Comparison of ENCODE assay signal across 17 cellular contexts in genomic region chr2:10397297-10397875, GRCh38. TPM values are rescaled to one million over a fixed set of nuclear protein-coding genes. Genes with fewer than 3 reads are reported as not detected.
DNase-seq lines count a peak whose midpoint lies in the region; ATAC-seq and TF ChIP-seq lines count a peak whose summit lies in the region.
"Had no signal": no experiment of that assay in that cellular context is flagged by ENCODE, and none has a peak within 500 bp of the region (broad histone marks: within the 10 kb centered on the region; RNA-seq: fewer than 3 reads in every experiment).

No MANE protein-coding gene starts in this region.

- TF ChIP-seq CTCF in left ventricle myocardium inferior (IDR thresholded peaks at IDR 0.05; ENCODE audit: borderline replicate concordance): no peak
- no peak for TF ChIP-seq CTCF in right atrium auricular region (IDR thresholded peaks at IDR 0.05)
- TF ChIP-seq CTCF in uterus (IDR thresholded peaks at IDR 0.05): no peak
- no peak for TF ChIP-seq CTCF in GM20000 (IDR thresholded peaks at IDR 0.05; ENCODE audit: extremely low read depth, missing control alignments)

- H3K23ac ChIP-seq in neuronal stem cell (ENCODE audit: low read depth, low read length, poor library complexity): peak overlapping the region; percentile 55

- H4K8ac ChIP-seq in neuronal stem cell (ENCODE audit: low read depth, low read length): no peak overlapping the region

- H3K27me3 Mint-ChIP-seq in T-helper 17 cell: no peaks in the 10 kb centered on the region

- peak overlapping the region; percentile 39 for H2BK5ac ChIP-seq in neuronal stem cell (ENCODE audit: low read length)

- H3K9me3 ChIP-seq in left ventricle myocardium inferior (replicated peaks) (no peaks in the 10 kb centered on the region), right atrium auricular region (no peaks in the 10 kb centered on the region), T-helper 17 cell (ENCODE audit: control insufficient read depth, low read length, poor library complexity, severe bottlenecking) (no peaks in the 10 kb centered on the region), neuronal stem cell (replicated peaks in 1 of 2; ENCODE audit: control insufficient read depth in 2 of 2, insufficient read depth in 1 of 2, low read depth in 1 of 2, low read length in 2 of 2) (no peaks in the 10 kb centered on the region), uterus (no peaks in the 10 kb centered on the region)
- H3K9me3 ChIP-seq: MG63 had no signal

- no peak overlapping the region for H2BK120ac ChIP-seq in neuronal stem cell (ENCODE audit: low read depth, low read length)

- peak overlapping the region; percentile 35 for H3K18ac ChIP-seq in neuronal stem cell (ENCODE audit: low read length)

- no peak overlapping the region for H2BK12ac ChIP-seq in neuronal stem cell (ENCODE audit: low read length)

- peak overlapping the region; percentile 84 for H3K27ac Mint-ChIP-seq in T-helper 17 cell

- peak overlapping the region; percentile 64 for H3K27ac ChIP-seq in left ventricle myocardium inferior (replicated peaks)
- no peak overlapping the region for H3K27ac ChIP-seq in right atrium auricular region
- H3K27ac ChIP-seq in neuronal stem cell (replicated peaks; ENCODE audit: low read length): no peak overlapping the region
- peak overlapping the region; percentile 17 to 42 for H3K27ac ChIP-seq in uterus
- H3K27ac ChIP-seq: PC-9 had no signal

- DNase-seq in left ventricle myocardium inferior (no peak), right atrium auricular region (ENCODE audit: low spot score) (no peak), T-helper 17 cell (no peak), neuronal stem cell (ENCODE audit: low spot score) (no peak), uterus (no peak), GM20000 (ENCODE audit: low spot score) (no peak), GM03348 (ENCODE audit: low spot score) (no peak)
- DNase-seq: DMS 273 treated with DMSO at 0.1 percent for 48 hours; MG63; NCI-H1105; NCI-H1694 treated with DMSO at 0.1 percent for 48 hours; NCI-H345; NCI-H69; NK-92 treated with Interleukin-12 subunit alpha and Interleukin-12 subunit beta, amount 100 ng/mL, for 24 hours; PC-9; Right ventricle myocardium superior had no signal

- ATAC-seq in T-helper 17 cell (no peak), HG03469 (IDR thresholded peaks at IDR 0.05; ENCODE audit: unreplicated experiment) (no peak)

- H2AK5ac ChIP-seq in neuronal stem cell (ENCODE audit: low read depth, low read length): peak overlapping the region; percentile 2

- H2AFZ ChIP-seq in neuronal stem cell (ENCODE audit: low read length): no peak overlapping the region
- H2AFZ ChIP-seq: PC-9 had no signal

- no peak overlapping the region for H3K14ac ChIP-seq in neuronal stem cell (ENCODE audit: low read length)

- H3K36me3 ChIP-seq in left ventricle myocardium inferior (no peaks in the 10 kb centered on the region), right atrium auricular region (no peaks in the 10 kb centered on the region), neuronal stem cell (replicated peaks in 1 of 2; ENCODE audit: control insufficient read depth in 2 of 2, insufficient read depth in 2 of 2, low read length in 2 of 2) (no peaks in the 10 kb centered on the region), uterus (no peaks in the 10 kb centered on the region)

- intact Hi-C loops in left ventricle myocardium inferior (cut with micrococcal nuclease) (no loop called here), uterus (cut with DNase I; ENCODE audit: low total_unique reads) (no loop called here)

- H3K4ac ChIP-seq in neuronal stem cell (ENCODE audit: low read length): no peak overlapping the region

- H3K4me3 ChIP-seq in left ventricle myocardium inferior (no peak overlapping the region), right atrium auricular region (no peak overlapping the region), neuronal stem cell (ENCODE audit: low read length in 2 of 2) (no peak overlapping the region), uterus (no peak overlapping the region)
- H3K4me3 ChIP-seq: MG63, PC-9 had no signal

- H3K9ac ChIP-seq in neuronal stem cell (ENCODE audit: low read depth, low read length, poor library complexity): no peak overlapping the region

- no peaks in the 10 kb centered on the region for H3K27me3 ChIP-seq in left ventricle myocardium inferior (ENCODE audit: low read depth)
- H3K27me3 ChIP-seq in right atrium auricular region: no peaks in the 10 kb centered on the region
- H3K27me3 ChIP-seq in neuronal stem cell (ENCODE audit: control insufficient read depth in 3 of 3, insufficient read depth in 3 of 3, low read depth in 1 of 3, low read length in 3 of 3): no peaks in the 10 kb centered on the region
- no peaks in the 10 kb centered on the region for H3K27me3 ChIP-seq in uterus
- H3K27me3 ChIP-seq: MG63 had no signal

- H3K4me1 Mint-ChIP-seq in T-helper 17 cell: peaks cover 34% of the 10 kb centered on the region

- H3K4me1 ChIP-seq in left ventricle myocardium inferior: peaks cover 67% of the 10 kb centered on the region
- peaks cover 0 to 42% of the 10 kb centered on the region in 2 donors for H3K4me1 ChIP-seq in right atrium auricular region
- H3K4me1 ChIP-seq in neuronal stem cell (ENCODE audit: control insufficient read depth in 2 of 2, insufficient read depth in 1 of 2, low read depth in 1 of 2, low read length in 2 of 2): peaks cover 0 to 8% of the 10 kb centered on the region in 2 donors
- H3K4me1 ChIP-seq in uterus: no peaks in the 10 kb centered on the region

- no peak overlapping the region for H3K4me2 ChIP-seq in neuronal stem cell (ENCODE audit: insufficient read depth, low read length, poor library complexity, severe bottlenecking)
- H3K4me2 ChIP-seq: PC-9 had no signal

- WGBS in neuronal stem cell (ENCODE audit: extremely low coverage in 2 of 2, insufficient read length in 2 of 2, insufficient replicate concordance in 1 of 2), 2 donors: no CpG with 5 or more reads among the region's 16 CpGs

- no peak overlapping the region for H4K91ac ChIP-seq in neuronal stem cell (ENCODE audit: low read depth, low read length, poor library complexity)

- H2BK15ac ChIP-seq in neuronal stem cell (ENCODE audit: low read length): no peak overlapping the region

- peaks cover 3% of the 10 kb centered on the region for H3K79me1 ChIP-seq in neuronal stem cell (ENCODE audit: low read depth, low read length)

- H3K36me3 Mint-ChIP-seq in T-helper 17 cell (ENCODE audit: low read depth): peaks cover 2% of the 10 kb centered on the region

- H3K4me3 Mint-ChIP-seq in T-helper 17 cell: no peak overlapping the region

- TF ChIP-seq POLR2A in uterus (IDR thresholded peaks at IDR 0.05): no peak

RNA-seq across cellular contexts. Expression of gene ODC1, which starts 50.7 kb away (rescaled TPM):
- total RNA-seq in left ventricle myocardium inferior (41.7 TPM), right atrium auricular region (10 to 100 TPM; 41.3 to 73.9 TPM), T-helper 17 cell (100 to 1,000 TPM; 118 to 149 TPM), uterus (100 to 1,000 TPM in 1 of 4 donors, 10 to 100 TPM in 3; 39.5 to 140 (median 57.6) TPM)
- 196 TPM for polyA plus RNA-seq in neuronal stem cell (2013, experiment 1 of 2)
- polyA plus RNA-seq in neuronal stem cell (2013, experiment 2 of 2): 192 TPM

Comparison
In these comparisons a context has a peak if more than half of its experiments do, and no peak if none do; other contexts are left out.
1. H3K27ac ChIP-seq: peak in left ventricle myocardium inferior (single experiment) and uterus (2 of 2); none in right atrium auricular region (0 of 2) and neuronal stem cell (single experiment).